10 cellular contexts compared by ENCODE assay signal in the genomic region with DNA sequence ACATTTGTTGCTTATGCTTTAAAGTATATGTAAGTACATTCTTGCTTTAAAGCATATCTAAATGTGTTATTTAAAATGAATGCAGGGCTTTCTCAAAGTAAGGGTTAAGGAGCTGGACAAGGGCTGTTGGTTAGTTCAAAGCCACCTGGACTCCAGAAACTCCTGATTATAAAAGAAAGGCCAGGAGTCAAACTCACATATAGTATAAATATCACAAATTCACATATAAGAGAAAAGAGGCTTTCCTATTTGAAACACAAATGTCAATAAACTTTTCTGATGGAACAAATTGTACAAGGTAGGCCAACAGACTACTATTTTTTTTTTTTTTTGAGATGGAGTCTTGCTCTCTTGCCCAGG.
A peak's percentile ranks its signal among the peaks of the same experiment; 100 is the strongest.
DNase-seq lines count a peak whose midpoint lies in the region; ATAC-seq and TF ChIP-seq lines count a peak whose summit lies in the region.
"Had no signal": no experiment of that assay in that cellular context is flagged by ENCODE, and none has a peak within 500 bp of the region (broad histone marks: within the 10 kb centered on the region; RNA-seq: fewer than 3 reads in every experiment).

No MANE protein-coding gene starts in this region.

- H2BK120ac ChIP-seq in trophoblast cell (ENCODE audit: insufficient read depth, low read length, poor library complexity): peak overlapping the region; percentile 38

- H2AK5ac ChIP-seq in trophoblast cell (ENCODE audit: low read length): no peak overlapping the region

- H3K4me1 Mint-ChIP-seq in activated T-helper 17 cell treated with anti-CD3 and anti-CD28 coated beads, Interleukin-2, amount 50 U/mL, for 72 hours: peaks cover 28% of the 10 kb centered on the region

- peak overlapping the region; percentile 82 for H3K27ac ChIP-seq in DND-41 (ENCODE audit: low read length)
- H3K27ac ChIP-seq in trophoblast cell (ENCODE audit: low read depth, low read length): no peak overlapping the region

- no peaks in the 10 kb centered on the region for H3K27me3 ChIP-seq in DND-41 (ENCODE audit: insufficient read depth, low read length, poor library complexity)
- no peaks in the 10 kb centered on the region for H3K27me3 ChIP-seq in trophoblast cell (ENCODE audit: insufficient read depth, low read length)

- no peak overlapping the region for H3K18ac ChIP-seq in trophoblast cell (ENCODE audit: low read length)

- H4K20me1 ChIP-seq in DND-41 (ENCODE audit: insufficient read depth, low read length): no peaks in the 10 kb centered on the region

- H3K4me2 ChIP-seq in DND-41 (ENCODE audit: insufficient read depth, low read length): peak overlapping the region; percentile 40
- H3K4me2 ChIP-seq in trophoblast cell (ENCODE audit: low read length): no peak overlapping the region
- H3K4me2 ChIP-seq: SK-N-SH had no signal

- no peak overlapping the region for H4K8ac ChIP-seq in trophoblast cell (ENCODE audit: low read depth, low read length)

- no peaks in the 10 kb centered on the region for H3K9me3 Mint-ChIP-seq in activated T-helper 17 cell treated with anti-CD3 and anti-CD28 coated beads, Interleukin-2, amount 50 U/mL, for 72 hours

- H3K4me3 Mint-ChIP-seq in activated T-helper 17 cell treated with anti-CD3 and anti-CD28 coated beads, Interleukin-2, amount 50 U/mL, for 72 hours: peak overlapping the region; percentile 82

- no peak overlapping the region for H3K4ac ChIP-seq in trophoblast cell (ENCODE audit: low read depth, low read length)

- no peak overlapping the region for H3K23ac ChIP-seq in trophoblast cell (ENCODE audit: low read length)

- no peaks in the 10 kb centered on the region for H3K27me3 Mint-ChIP-seq in activated T-helper 17 cell treated with anti-CD3 and anti-CD28 coated beads, Interleukin-2, amount 50 U/mL, for 72 hours

- DNase-seq in DND-41 (no peak), trophoblast cell (peak in 1 of 2 donors; percentile 46), NCI-H446 (lab: John Stamatoyannopoulos, UW) (no peak), NCI-H69 (lab: John Stamatoyannopoulos, UW) (no peak)
- DNase-seq in central memory CD4-positive, alpha-beta T cell: no peak
- DNase-seq: cortex of kidney, NCI-H446 treated with DMSO at 0.1 percent for 48 hours, SK-N-SH had no signal

- H2BK12ac ChIP-seq in trophoblast cell (ENCODE audit: low read length): no peak overlapping the region

- H3K36me3 ChIP-seq in DND-41 (ENCODE audit: insufficient read depth, low read length): peaks cover 9% of the 10 kb centered on the region
- H3K36me3 ChIP-seq in trophoblast cell (ENCODE audit: control insufficient read depth in 1 of 2, insufficient read depth in 2 of 2, low read length in 2 of 2): peaks cover 0 to 3% of the 10 kb centered on the region in 2 experiments

- H4K12ac ChIP-seq in trophoblast cell (ENCODE audit: low read depth, low read length): no peak overlapping the region

- H4K91ac ChIP-seq in trophoblast cell (ENCODE audit: low read depth, low read length): no peak overlapping the region

- no peak overlapping the region for H3K14ac ChIP-seq in trophoblast cell (ENCODE audit: low read length)

- H3K4me3 ChIP-seq in DND-41 (ENCODE audit: low read depth in 1 of 2, low read length in 2 of 2) (no peak overlapping the region), trophoblast cell (ENCODE audit: low read depth, low read length) (no peak overlapping the region)

- H3K9ac ChIP-seq in DND-41 (ENCODE audit: low read depth, low read length) (peak overlapping the region; percentile 27), trophoblast cell (ENCODE audit: low read length) (no peak overlapping the region)
- H3K9ac ChIP-seq: SK-N-SH had no signal

- peaks cover 24% of the 10 kb centered on the region for H3K79me1 ChIP-seq in trophoblast cell (ENCODE audit: low read length)

- H3K36me3 Mint-ChIP-seq in activated T-helper 17 cell treated with anti-CD3 and anti-CD28 coated beads, Interleukin-2, amount 50 U/mL, for 72 hours (ENCODE audit: low read depth): peaks cover 10% of the 10 kb centered on the region

- H3K4me1 ChIP-seq in DND-41 (ENCODE audit: insufficient read depth, low read length) (peaks cover 28% of the 10 kb centered on the region), trophoblast cell (ENCODE audit: control insufficient read depth in 1 of 2, insufficient read depth in 2 of 2, low read length in 2 of 2) (peaks cover 8 to 15% of the 10 kb centered on the region in 2 experiments)

- H3K9me3 ChIP-seq in DND-41 (ENCODE audit: insufficient read depth, low read length, severe bottlenecking) (no peaks in the 10 kb centered on the region), trophoblast cell (ENCODE audit: insufficient read depth, low read depth, low read length) (no peaks in the 10 kb centered on the region)
- H3K9me3 ChIP-seq: SK-N-SH had no signal

- H3K27ac Mint-ChIP-seq in activated T-helper 17 cell treated with anti-CD3 and anti-CD28 coated beads, Interleukin-2, amount 50 U/mL, for 72 hours: peak overlapping the region; percentile 85

- H2AFZ ChIP-seq in DND-41 (ENCODE audit: low read depth, low read length): no peak overlapping the region; the same call in 1 of the 2 replicates
- H2AFZ ChIP-seq in trophoblast cell (ENCODE audit: insufficient read depth, low read length, poor library complexity): no peak overlapping the region

- no peak overlapping the region for H2BK5ac ChIP-seq in trophoblast cell (ENCODE audit: low read depth, low read length, poor library complexity)

- H3K79me2 ChIP-seq in DND-41 (ENCODE audit: insufficient read depth, low read length): peaks cover 4% of the 10 kb centered on the region; the same call in 1 of the 2 replicates
- peaks cover 2% of the 10 kb centered on the region for H3K79me2 ChIP-seq in trophoblast cell (ENCODE audit: control insufficient read depth, insufficient read depth, low read length, poor library complexity)

- ATAC-seq in DND-41 (ENCODE audit: insufficient read depth, low read depth): no peak
- ATAC-seq in GM21528 (IDR thresholded peaks at IDR 0.05; ENCODE audit: low FRiP score, unreplicated experiment): peak; percentile 6
- no peak for ATAC-seq in activated T-helper 17 cell treated with anti-CD3 and anti-CD28 coated beads, Interleukin-2, amount 50 U/mL, for 72 hours (replicated peaks)

- no peak for TF ChIP-seq CTCF in DND-41 (IDR thresholded peaks at IDR 0.05; ENCODE audit: borderline replicate concordance, extremely low read depth, low read length, poor library complexity, severe bottlenecking)
